In the genomic region with DNA sequence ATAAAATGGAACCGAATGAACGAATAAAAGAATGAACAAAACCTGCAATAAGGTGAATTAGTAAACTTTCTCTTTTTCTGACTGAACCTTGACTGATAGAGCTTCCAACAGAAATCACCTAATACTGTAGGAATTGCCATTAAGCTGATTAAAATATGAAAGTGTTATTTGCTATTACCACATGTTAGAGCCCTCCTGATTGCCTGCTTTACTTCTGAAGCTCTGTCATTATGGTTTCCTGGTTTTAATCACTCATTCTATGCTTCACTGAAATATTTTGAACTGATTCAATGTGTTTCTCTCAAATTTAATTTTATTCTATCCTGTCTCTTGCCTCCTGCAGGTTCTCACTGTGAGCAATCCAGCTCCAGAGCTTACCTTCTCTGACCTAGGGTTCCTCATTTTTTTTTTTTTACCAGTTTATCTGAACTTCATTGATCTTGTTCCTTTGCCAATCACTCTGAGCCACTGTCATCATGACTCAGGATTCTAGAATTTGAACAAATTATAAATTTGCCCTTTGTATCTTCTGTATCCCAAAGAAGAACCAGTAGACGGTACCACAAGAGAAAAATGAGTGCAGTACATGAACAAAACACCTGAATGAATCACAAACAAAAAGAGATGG, we compare ENCODE assay signal across 22 cellular contexts. TPM values are rescaled to one million over a fixed set of nuclear protein-coding genes. Genes with fewer than 3 reads are reported as not detected.
"Had no signal": no experiment of that assay in that cellular context is flagged by ENCODE, and none has a peak within 500 bp of the region (broad histone marks: within the 10 kb centered on the region; RNA-seq: fewer than 3 reads in every experiment).

No MANE protein-coding gene starts in this region.

- H3K27me3 Mint-ChIP-seq: activated CD4-positive, alpha-beta memory T cell treated with anti-CD3 and anti-CD28 coated beads, Interleukin-2, amount 10 ng/mL, durations not matched to agents 7 days and 5 days; activated CD4-positive, alpha-beta T cell treated with anti-CD3 and anti-CD28 coated beads for 36 hours; activated naive CD8-positive, alpha-beta T cell treated with anti-CD3 and anti-CD28 coated beads, Interleukin-2, amount 10 ng/mL, durations not matched to agents 7 days and 5 days; natural killer cell treated with Interleukin-12 subunit alpha and Interleukin-12 subunit beta and Interleukin-15 and Interleukin-18, amount 100 ng/mL, for 72 hours; type B pancreatic cell had no signal

- H3K9me3 Mint-ChIP-seq: activated CD4-positive, alpha-beta memory T cell treated with anti-CD3 and anti-CD28 coated beads, Interleukin-2, amount 10 ng/mL, durations not matched to agents 7 days and 5 days; activated naive CD8-positive, alpha-beta T cell treated with anti-CD3 and anti-CD28 coated beads, Interleukin-2, amount 10 ng/mL, durations not matched to agents 7 days and 5 days; type B pancreatic cell had no signal

- H3K36me3 Mint-ChIP-seq: activated naive CD8-positive, alpha-beta T cell treated with anti-CD3 and anti-CD28 coated beads, Interleukin-2, amount 10 ng/mL, durations not matched to agents 7 days and 5 days; immature natural killer cell; natural killer cell treated with Interleukin-12 subunit alpha and Interleukin-12 subunit beta and Interleukin-15 and Interleukin-18, amount 100 ng/mL, for 72 hours; type B pancreatic cell had no signal

- H3K9me3 ChIP-seq: esophagus squamous epithelium, psoas muscle, sigmoid colon had no signal

- H3K27ac Mint-ChIP-seq: activated CD4-positive, alpha-beta memory T cell treated with anti-CD3 and anti-CD28 coated beads, Interleukin-2, amount 10 ng/mL, durations not matched to agents 7 days and 5 days; activated CD4-positive, alpha-beta T cell treated with anti-CD3 and anti-CD28 coated beads for 36 hours; activated naive CD8-positive, alpha-beta T cell treated with anti-CD3 and anti-CD28 coated beads, Interleukin-2, amount 10 ng/mL, durations not matched to agents 7 days and 5 days; activated T-cell treated with anti-CD3 and anti-CD28 coated beads, Interleukin-2, amount 50 U/mL, for 72 hours; immature natural killer cell; natural killer cell treated with Interleukin-12 subunit alpha and Interleukin-12 subunit beta and Interleukin-15 and Interleukin-18, amount 100 ng/mL, for 72 hours; type B pancreatic cell had no signal

- H3K4me3 Mint-ChIP-seq: activated CD4-positive, alpha-beta memory T cell treated with anti-CD3 and anti-CD28 coated beads, Interleukin-2, amount 10 ng/mL, durations not matched to agents 7 days and 5 days; activated CD4-positive, alpha-beta T cell treated with anti-CD3 and anti-CD28 coated beads for 36 hours; activated naive CD8-positive, alpha-beta T cell treated with anti-CD3 and anti-CD28 coated beads, Interleukin-2, amount 10 ng/mL, durations not matched to agents 7 days and 5 days; activated T-cell treated with anti-CD3 and anti-CD28 coated beads, Interleukin-2, amount 50 U/mL, for 72 hours; immature natural killer cell; natural killer cell treated with Interleukin-12 subunit alpha and Interleukin-12 subunit beta and Interleukin-15 and Interleukin-18, amount 100 ng/mL, for 72 hours; type B pancreatic cell had no signal

- ATAC-seq: activated CD4-positive, alpha-beta T cell treated with anti-CD3 and anti-CD28 coated beads for 36 hours; activated T-cell treated with anti-CD3 and anti-CD28 coated beads, Interleukin-2, amount 50 U/mL, for 72 hours; left colon; natural killer cell treated with Interleukin-12 subunit alpha and Interleukin-12 subunit beta and Interleukin-15 and Interleukin-18, amount 100 ng/mL, for 72 hours; psoas muscle had no signal

- H3K4me1 Mint-ChIP-seq: activated CD4-positive, alpha-beta memory T cell treated with anti-CD3 and anti-CD28 coated beads, Interleukin-2, amount 10 ng/mL, durations not matched to agents 7 days and 5 days; activated CD4-positive, alpha-beta T cell treated with anti-CD3 and anti-CD28 coated beads for 36 hours; activated naive CD8-positive, alpha-beta T cell treated with anti-CD3 and anti-CD28 coated beads, Interleukin-2, amount 10 ng/mL, durations not matched to agents 7 days and 5 days; immature natural killer cell had no signal

- H3K27ac ChIP-seq: dorsolateral prefrontal cortex, esophagus squamous epithelium, psoas muscle, sigmoid colon, WERI-Rb-1 had no signal

- H3K4me1 ChIP-seq: esophagus squamous epithelium, psoas muscle, sigmoid colon had no signal

- H3K27me3 ChIP-seq: dorsolateral prefrontal cortex, esophagus squamous epithelium, sigmoid colon had no signal

- H3K4me3 ChIP-seq: dorsolateral prefrontal cortex, esophagus squamous epithelium, psoas muscle, sigmoid colon had no signal

- H3K36me3 ChIP-seq: esophagus squamous epithelium, sigmoid colon, WERI-Rb-1 had no signal

- DNase-seq: activated CD4-positive, alpha-beta memory T cell treated with anti-CD3 and anti-CD28 coated beads, Interleukin-2, amount 10 ng/mL, durations not matched to agents 7 days and 5 days; activated CD4-positive, alpha-beta T cell treated with anti-CD3 and anti-CD28 coated beads for 36 hours; activated gamma-delta T cell treated with Interleukin-2 at 50 U/mL for 16 hours; activated naive CD8-positive, alpha-beta T cell treated with anti-CD3 and anti-CD28 coated beads, Interleukin-2, amount 10 ng/mL, durations not matched to agents 7 days and 5 days; activated T-cell treated with anti-CD3 and anti-CD28 coated beads, Interleukin-2, amount 50 U/mL, for 72 hours; aorta; dorsolateral prefrontal cortex; esophagus squamous epithelium; foreskin fibroblast; glutamatergic neuron; immature natural killer cell; left colon; nucleus accumbens; psoas muscle; sigmoid colon; stimulated activated CD4-positive, alpha-beta T cell treated with anti-CD3 and anti-CD28 coated beads, Interleukin-2, amount 100 ng/mL, for 24 hours; stimulated activated naive CD4-positive, alpha-beta T cell; WERI-Rb-1 had no signal

RNA-seq across cellular contexts. Expression of gene UGT2B15, which starts 48.1 kb away (rescaled TPM):
- total RNA-seq: activated CD4-positive, alpha-beta memory T cell treated with anti-CD3 and anti-CD28 coated beads, Interleukin-2, amount 10 ng/mL, durations not matched to agents 7 days and 5 days; activated CD4-positive, alpha-beta T cell treated with anti-CD3 and anti-CD28 coated beads for 36 hours; activated naive CD8-positive, alpha-beta T cell treated with anti-CD3 and anti-CD28 coated beads, Interleukin-2, amount 10 ng/mL, durations not matched to agents 7 days and 5 days; activated T-cell treated with anti-CD3 and anti-CD28 coated beads, Interleukin-2, amount 50 U/mL, for 72 hours; aorta; bronchial epithelial cell; chondrocyte; dorsolateral prefrontal cortex; esophagus squamous epithelium; natural killer cell treated with Interleukin-12 subunit alpha and Interleukin-12 subunit beta and Interleukin-15 and Interleukin-18, amount 100 ng/mL, for 72 hours had no signal
